8 cellular contexts compared by ENCODE assay signal in genomic region chr1:2544875-2545638, GRCh38. TPM values are rescaled to one million over a fixed set of nuclear protein-coding genes. Genes with fewer than 3 reads are reported as not detected.
A peak's percentile ranks its signal among the peaks of the same experiment; 100 is the strongest.
DNase-seq lines count a peak whose midpoint lies in the region; ATAC-seq and TF ChIP-seq lines count a peak whose summit lies in the region.

No MANE protein-coding gene starts in this region.

- no peaks in the 10 kb centered on the region for H3K36me3 ChIP-seq in cardiac muscle cell
- no peaks in the 10 kb centered on the region for H3K36me3 ChIP-seq in ascending aorta
- no peaks in the 10 kb centered on the region for H3K36me3 ChIP-seq in upper lobe of left lung

- WGBS in upper lobe of left lung, 2 donors: 65 to 66% methylated on average over 13 to 19 of the region's 19 CpGs

- H3K4me1 Mint-ChIP-seq in mesothelial cell of epicardium: peaks cover 26% of the 10 kb centered on the region

- H3K27ac Mint-ChIP-seq in mesothelial cell of epicardium: peak overlapping the region; percentile 25

- intact Hi-C loops in Right ventricle myocardium inferior (cut with DNase I): loop anchor here (10.0 kb wide), 1 partner anchor 350 kb away; the partner anchor contains the start of gene FAAP20
- intact Hi-C loops in ascending aorta (cut with DNase I): no loop called here

- no peak for TF ChIP-seq EP300 in upper lobe of left lung (IDR thresholded peaks at IDR 0.05)

- H3K4me3 Mint-ChIP-seq in mesothelial cell of epicardium: no peak overlapping the region

- H3K27me3 Mint-ChIP-seq in mesothelial cell of epicardium (ENCODE audit: low read depth): peaks cover 1% of the 10 kb centered on the region

- H3K27ac ChIP-seq in cardiac muscle cell (peak overlapping the region; percentile 91), ascending aorta (peak overlapping the region; percentile 51 to 60), upper lobe of left lung (peak overlapping the region in 3 of 4 donors; percentile 97 to 99 (median 98))

- no peaks in the 10 kb centered on the region for H3K9me3 Mint-ChIP-seq in mesothelial cell of epicardium

- DNase-seq in cardiac muscle cell (ENCODE audit: low read depth in 1 of 2, low spot score in 1 of 2): peak in 1 of 2 donors; percentile 52
- no peak for DNase-seq in Right ventricle myocardium inferior (ENCODE audit: missing footprints)
- no peak for DNase-seq in ascending aorta (ENCODE audit: low spot score in 2 of 2)
- DNase-seq in mesothelial cell of epicardium (ENCODE audit: low spot score in 2 of 2, unreplicated experiment in 2 of 2): no peak
- peak in 1 of 2 donors; percentile 78 for DNase-seq in upper lobe of left lung
- no peak for DNase-seq in activated CD4-positive, alpha-beta T cell treated with anti-CD3 and anti-CD28 coated beads, Interleukin-2, amount 50 U/mL, for 48 hours
- no peak for DNase-seq in NCI-H2227 (lab: John Stamatoyannopoulos, UW; ENCODE audit: unreplicated experiment)

- no peak for TF ChIP-seq POLR2A in upper lobe of left lung (IDR thresholded peaks at IDR 0.05)

- TF ChIP-seq CTCF in cardiac muscle cell (IDR thresholded peaks at IDR 0.05; ENCODE audit: low read depth, low read length) (no peak), ascending aorta (IDR thresholded peaks at IDR 0.05) (no peak), mesothelial cell of epicardium (IDR thresholded peaks at IDR 0.05; ENCODE audit: unreplicated experiment) (no peak), upper lobe of left lung (IDR thresholded peaks at IDR 0.05) (no peak)

- H3K4me3 ChIP-seq in cardiac muscle cell (no peak overlapping the region), ascending aorta (no peak overlapping the region), upper lobe of left lung (no peak overlapping the region)

- H3K27me3 ChIP-seq in cardiac muscle cell (peaks cover 10% of the 10 kb centered on the region), ascending aorta (peaks cover 3% of the 10 kb centered on the region), upper lobe of left lung (peaks cover 0 to 8% (median 4%) of the 10 kb centered on the region in 4 donors)

- no peaks in the 10 kb centered on the region for H3K36me3 Mint-ChIP-seq in mesothelial cell of epicardium

- ATAC-seq in Right ventricle myocardium inferior: no peak
- ATAC-seq in upper lobe of left lung (ENCODE audit: low FRiP score in 2 of 2): no peak
- no peak for ATAC-seq in GM19397 (IDR thresholded peaks at IDR 0.05; ENCODE audit: unreplicated experiment)

- H3K9me3 ChIP-seq in cardiac muscle cell (ENCODE audit: low read depth): no peaks in the 10 kb centered on the region
- no peaks in the 10 kb centered on the region for H3K9me3 ChIP-seq in ascending aorta
- no peaks in the 10 kb centered on the region for H3K9me3 ChIP-seq in upper lobe of left lung

- peaks cover 35% of the 10 kb centered on the region for H3K4me1 ChIP-seq in cardiac muscle cell (ENCODE audit: low read depth)
- H3K4me1 ChIP-seq in ascending aorta: peaks cover 13 to 39% of the 10 kb centered on the region in 2 donors
- H3K4me1 ChIP-seq in upper lobe of left lung: peaks cover 59 to 84% (median 77%) of the 10 kb centered on the region in 4 donors

RNA-seq across cellular contexts. Expression of gene TNFRSF14, which starts 11.1 kb away (rescaled TPM):
- total RNA-seq in cardiac muscle cell (0.14 and 0.24 TPM in 2 replicates), Right ventricle myocardium inferior (15.7 TPM), ascending aorta (141 TPM), mesothelial cell of epicardium (1.1 to 1.3 TPM (median 1.2 TPM) in 3 replicates), upper lobe of left lung (100 to 1,000 TPM in 4 of 6 donors, 10 to 100 TPM in 2; 61.1 to 641 (median 147) TPM)
- 0.75 TPM in 1 of 2 replicates, not detected in the other for polyA plus RNA-seq in cardiac muscle cell

RNA-seq across cellular contexts. Expression of gene HES5, which starts 15.0 kb away (rescaled TPM):
- total RNA-seq in cardiac muscle cell (not detected in 2 replicates), Right ventricle myocardium inferior (1.3 TPM), ascending aorta (not detected), mesothelial cell of epicardium (not detected in 3 replicates), upper lobe of left lung (1 to 10 TPM in 2 of 6 donors, under 1 TPM in 2, not detected in 2; 0.31 to 1.6 (median 0.92) TPM)
- polyA plus RNA-seq in cardiac muscle cell: not detected in 2 replicates

RNA-seq across cellular contexts. Expression of gene PANK4, which starts 18.7 kb away (rescaled TPM):
- 62.7 and 63.2 TPM in 2 replicates for total RNA-seq in cardiac muscle cell
- polyA plus RNA-seq in cardiac muscle cell: 44.5 and 72.6 TPM in 2 replicates
- total RNA-seq in Right ventricle myocardium inferior: 46.4 TPM
- 80.5 TPM for total RNA-seq in ascending aorta
- 43.1 to 50.8 TPM (median 45.4 TPM) in 3 replicates for total RNA-seq in mesothelial cell of epicardium
- total RNA-seq in upper lobe of left lung: 100 to 1,000 TPM in 1 of 6 donors, 10 to 100 TPM in 5; 20.7 to 123 (median 36.9) TPM

RNA-seq across cellular contexts. Expression of gene PRXL2B, which starts 41.5 kb away (rescaled TPM):
- total RNA-seq in cardiac muscle cell (53.0 and 55.8 TPM in 2 replicates), Right ventricle myocardium inferior (12.2 TPM), ascending aorta (20.1 TPM), mesothelial cell of epicardium (33.4 to 37.1 TPM (median 34.7 TPM) in 3 replicates), upper lobe of left lung (10 to 100 TPM; 10.5 to 34.2 (median 22.0) TPM)
- 59.5 and 59.7 TPM in 2 replicates for polyA plus RNA-seq in cardiac muscle cell
